13 cellular contexts compared by ENCODE assay signal in genomic region chr9:103991698-103992097, GRCh38.
DNase-seq lines count a peak whose midpoint lies in the region; ATAC-seq lines count a peak whose summit lies in the region.
"Had no signal": no experiment of that assay in that cellular context is flagged by ENCODE, and none has a peak within 500 bp of the region (broad histone marks: within the 10 kb centered on the region; RNA-seq: fewer than 3 reads in every experiment).

No MANE protein-coding gene starts in this region.

- DNase-seq in ELR (ENCODE audit: low read depth) (peak; percentile 12), posterior cingulate gyrus (no peak), MV-4-11 (lab: John Stamatoyannopoulos, UW) (no peak), sciatic nerve (ENCODE audit: low spot score) (no peak), cerebellar nuclear complex (lab: John Stamatoyannopoulos, UW) (no peak)
- DNase-seq in T-helper 2 cell treated with Interferon-gamma antibody and Interleukin-4, amounts not matched to agents 5 μg/mL and 100 μg/mL, for 36 hours (ENCODE audit: low spot score), result peak; percentile 16
- DNase-seq: CD4-positive, alpha-beta T cell; effector CD8-positive, alpha-beta T cell; NCI-H1105 treated with DMSO at 0.1 percent for 48 hours; right cardiac atrium; stimulated activated naive B cell treated with anti-CD40 and anti-IgM and Interleukin-4, amounts not matched to agents 10 μg/mL and 1 μg/mL and 100 μg/mL, for 72 hours had no signal

- peaks cover 11% of the 10 kb centered on the region for H3K4me1 Mint-ChIP-seq in T-helper 2 cell treated with Interferon-gamma antibody and Interleukin-4, amounts not matched to agents 5 μg/mL and 100 μg/mL, for 36 hours (ENCODE audit: low read depth)
- H3K4me1 Mint-ChIP-seq: stimulated activated naive B cell treated with anti-CD40 and anti-IgM and Interleukin-4, amounts not matched to agents 10 μg/mL and 1 μg/mL and 100 μg/mL, for 72 hours had no signal

- peak overlapping the region; percentile 73 for H3K27ac Mint-ChIP-seq in T-helper 2 cell treated with Interferon-gamma antibody and Interleukin-4, amounts not matched to agents 5 μg/mL and 100 μg/mL, for 36 hours
- H3K27ac Mint-ChIP-seq: CD4-positive, alpha-beta T cell; stimulated activated naive B cell treated with anti-CD40 and anti-IgM and Interleukin-4, amounts not matched to agents 10 μg/mL and 1 μg/mL and 100 μg/mL, for 72 hours had no signal

- intact Hi-C loops in posterior cingulate gyrus (cut with DNase I) (no loop called here), sciatic nerve (cut with DNase I) (no loop called here)

- no peaks in the 10 kb centered on the region for H3K36me3 Mint-ChIP-seq in T-helper 2 cell treated with Interferon-gamma antibody and Interleukin-4, amounts not matched to agents 5 μg/mL and 100 μg/mL, for 36 hours (ENCODE audit: low read depth)
- H3K36me3 Mint-ChIP-seq: stimulated activated naive B cell treated with anti-CD40 and anti-IgM and Interleukin-4, amounts not matched to agents 10 μg/mL and 1 μg/mL and 100 μg/mL, for 72 hours had no signal

- H3K4me3 Mint-ChIP-seq in T-helper 2 cell treated with Interferon-gamma antibody and Interleukin-4, amounts not matched to agents 5 μg/mL and 100 μg/mL, for 36 hours, result peak overlapping the region; percentile 49
- H3K4me3 Mint-ChIP-seq: CD4-positive, alpha-beta T cell; stimulated activated naive B cell treated with anti-CD40 and anti-IgM and Interleukin-4, amounts not matched to agents 10 μg/mL and 1 μg/mL and 100 μg/mL, for 72 hours had no signal

- no peaks in the 10 kb centered on the region for H3K27me3 Mint-ChIP-seq in T-helper 2 cell treated with Interferon-gamma antibody and Interleukin-4, amounts not matched to agents 5 μg/mL and 100 μg/mL, for 36 hours (ENCODE audit: low read depth)
- H3K27me3 Mint-ChIP-seq: CD4-positive, alpha-beta T cell; stimulated activated naive B cell treated with anti-CD40 and anti-IgM and Interleukin-4, amounts not matched to agents 10 μg/mL and 1 μg/mL and 100 μg/mL, for 72 hours had no signal

- no peaks in the 10 kb centered on the region for H3K9me3 Mint-ChIP-seq in T-helper 2 cell treated with Interferon-gamma antibody and Interleukin-4, amounts not matched to agents 5 μg/mL and 100 μg/mL, for 36 hours
- H3K9me3 Mint-ChIP-seq: CD4-positive, alpha-beta T cell; stimulated activated naive B cell treated with anti-CD40 and anti-IgM and Interleukin-4, amounts not matched to agents 10 μg/mL and 1 μg/mL and 100 μg/mL, for 72 hours had no signal

- ATAC-seq in GM19025 (IDR thresholded peaks at IDR 0.05; ENCODE audit: low read depth, unreplicated experiment) (peak; percentile 68), HG02885 (IDR thresholded peaks at IDR 0.05; ENCODE audit: poor library complexity, unreplicated experiment) (peak; percentile 72), sciatic nerve (no peak)
- ATAC-seq: right cardiac atrium had no signal

Comparison
In these comparisons a context has a peak if more than half of its experiments do, and no peak if none do; other contexts are left out.
1. DNase-seq: peak in ELR (single experiment) and T-helper 2 cell treated with Interferon-gamma antibody and Interleukin-4, amounts not matched to agents 5 μg/mL and 100 μg/mL, for 36 hours (single experiment); none in posterior cingulate gyrus (0 of 10), MV-4-11 (single experiment), sciatic nerve (single experiment) and cerebellar nuclear complex (0 of 2).